29 cellular contexts compared by ENCODE assay signal in genomic region chr18:25454728-25455127, GRCh38.
"Had no signal": no experiment of that assay in that cellular context is flagged by ENCODE, and none has a peak within 500 bp of the region (broad histone marks: within the 10 kb centered on the region; RNA-seq: fewer than 3 reads in every experiment).

No MANE protein-coding gene starts in this region.

- H3K4me3 ChIP-seq: ascending aorta, coronary artery, dorsolateral prefrontal cortex, gastrocnemius medialis had no signal

- H3K4me1 ChIP-seq: ascending aorta, foreskin keratinocyte, gastrocnemius medialis had no signal

- H3K9me3 ChIP-seq: ascending aorta, gastrocnemius medialis had no signal

- H3K27me3 ChIP-seq: ascending aorta, brain microvascular endothelial cell, foreskin keratinocyte, gastrocnemius medialis had no signal

- DNase-seq: activated B cell treated with CpG ODN at 0.5 μM for 24 hours; activated CD4-positive, alpha-beta T cell treated with anti-CD3 and anti-CD28 coated beads for 48 hours; activated CD4-positive, alpha-beta T cell treated with anti-CD3 and anti-CD28 coated beads, Interleukin-2, amount 50 U/mL, for 1 hour; activated CD4-positive, alpha-beta T cell treated with anti-CD3 and anti-CD28 coated beads, Interleukin-2, amount 50 U/mL, for 48 hours; activated CD8-positive, alpha-beta memory T cell treated with anti-CD3 and anti-CD28 coated beads, Interleukin-2, amount 10 ng/mL, durations not matched to agents 7 days and 5 days; activated CD8-positive, alpha-beta memory T cell treated with anti-CD3 and anti-CD28 coated beads, Interleukin-2, amount 50 U/mL, for 4 hours; activated CD8-positive, alpha-beta T cell treated with anti-CD3 and anti-CD28 coated beads for 36 hours; activated gamma-delta T cell; activated naive CD4-positive, alpha-beta T cell; activated naive CD4-positive, alpha-beta T cell treated with anti-CD3 and anti-CD28 coated beads, Interleukin-2, amount 10 ng/mL, durations not matched to agents 7 days and 5 days; activated naive CD8-positive, alpha-beta T cell treated with anti-CD3 and anti-CD28 coated beads, Interleukin-2, amount 10 ng/mL, durations not matched to agents 7 days and 5 days; activated T-cell treated with anti-CD3 and anti-CD28 coated beads, Interleukin-2, amount 50 U/mL, for 1 hour; activated T-cell treated with anti-CD3 and anti-CD28 coated beads, Interleukin-2, amount 50 U/mL, for 48 hours; brain microvascular endothelial cell; dorsolateral prefrontal cortex; effector memory CD4-positive, alpha-beta T cell; endodermal cell; gastrocnemius medialis; glutamatergic neuron; SW 1271; T-cell; T-helper 9 cell; WERI-Rb-1 had no signal

- H3K27ac ChIP-seq: brain microvascular endothelial cell, coronary artery, dorsolateral prefrontal cortex, foreskin keratinocyte, gastrocnemius medialis, WERI-Rb-1 had no signal

- H3K36me3 ChIP-seq: ascending aorta, brain microvascular endothelial cell, gastrocnemius medialis, WERI-Rb-1 had no signal

- ATAC-seq: activated CD4-positive, CD25-positive, alpha-beta regulatory T cell treated with anti-CD3 and anti-CD28 coated beads, Interleukin-2, amount 50 U/mL, for 24 hours; activated CD8-positive, alpha-beta memory T cell treated with anti-CD3 and anti-CD28 coated beads, Interleukin-2, amount 10 ng/mL, durations not matched to agents 7 days and 5 days; activated CD8-positive, alpha-beta T cell treated with anti-CD3 and anti-CD28 coated beads for 36 hours; activated naive CD4-positive, alpha-beta T cell treated with anti-CD3 and anti-CD28 coated beads, Interleukin-2, amount 50 U/mL, for 72 hours; esophagus mucosa; foreskin keratinocyte; T-cell had no signal
